1 cellular context compared by ENCODE assay signal in the genomic region with DNA sequence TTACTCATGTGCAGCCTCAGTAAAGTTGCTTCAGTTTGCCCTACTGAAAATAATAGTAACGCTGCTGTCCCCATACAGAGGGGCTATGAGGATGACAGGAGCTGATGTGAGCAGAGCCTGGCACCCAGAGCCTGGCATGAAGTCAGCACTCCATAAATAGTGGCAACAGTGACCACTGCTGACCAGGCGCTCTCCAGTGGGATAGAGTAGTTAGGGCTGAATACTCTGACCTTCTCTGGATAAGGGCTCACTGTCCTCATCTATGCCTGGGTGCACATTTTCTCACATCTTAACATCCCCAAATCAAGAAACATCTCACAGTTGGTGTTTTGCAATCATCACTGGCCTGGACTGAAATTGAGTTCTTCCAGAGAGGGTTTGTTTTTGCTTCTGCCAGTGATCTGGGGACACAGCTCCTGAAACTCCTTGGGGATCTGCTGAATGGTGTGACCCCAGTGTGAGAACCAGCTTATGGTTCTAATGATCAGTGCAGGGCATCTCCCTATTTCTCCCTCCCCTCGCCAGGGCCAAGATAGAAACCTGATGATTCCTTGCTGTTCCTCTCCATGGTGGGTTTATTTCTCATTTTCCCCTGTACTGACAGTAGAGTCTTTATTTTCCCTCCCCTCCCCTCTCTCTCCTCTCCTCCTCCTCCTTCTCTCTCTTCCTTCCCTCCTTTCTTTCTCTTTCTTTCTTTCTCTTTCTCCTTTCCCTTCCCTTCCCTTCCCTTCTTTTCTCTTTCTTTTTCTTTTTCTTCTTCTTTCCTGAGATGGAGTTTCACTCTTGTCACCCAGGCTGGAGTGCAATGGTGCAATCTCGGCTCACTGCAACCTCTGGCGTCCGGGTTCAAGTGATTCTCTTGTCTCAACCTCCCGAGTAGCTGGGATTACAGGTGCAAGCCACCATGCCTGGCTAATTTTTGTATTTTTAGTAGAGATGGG.
TF ChIP-seq lines count a peak whose summit lies in the region.

No MANE protein-coding gene starts in this region.

TF ChIP-seq in HepG2, 621 proteins besides CTCF, POLR2A, EP300 and RAD21 (continued from another document):
- TF ChIP-seq, protein P1, sequence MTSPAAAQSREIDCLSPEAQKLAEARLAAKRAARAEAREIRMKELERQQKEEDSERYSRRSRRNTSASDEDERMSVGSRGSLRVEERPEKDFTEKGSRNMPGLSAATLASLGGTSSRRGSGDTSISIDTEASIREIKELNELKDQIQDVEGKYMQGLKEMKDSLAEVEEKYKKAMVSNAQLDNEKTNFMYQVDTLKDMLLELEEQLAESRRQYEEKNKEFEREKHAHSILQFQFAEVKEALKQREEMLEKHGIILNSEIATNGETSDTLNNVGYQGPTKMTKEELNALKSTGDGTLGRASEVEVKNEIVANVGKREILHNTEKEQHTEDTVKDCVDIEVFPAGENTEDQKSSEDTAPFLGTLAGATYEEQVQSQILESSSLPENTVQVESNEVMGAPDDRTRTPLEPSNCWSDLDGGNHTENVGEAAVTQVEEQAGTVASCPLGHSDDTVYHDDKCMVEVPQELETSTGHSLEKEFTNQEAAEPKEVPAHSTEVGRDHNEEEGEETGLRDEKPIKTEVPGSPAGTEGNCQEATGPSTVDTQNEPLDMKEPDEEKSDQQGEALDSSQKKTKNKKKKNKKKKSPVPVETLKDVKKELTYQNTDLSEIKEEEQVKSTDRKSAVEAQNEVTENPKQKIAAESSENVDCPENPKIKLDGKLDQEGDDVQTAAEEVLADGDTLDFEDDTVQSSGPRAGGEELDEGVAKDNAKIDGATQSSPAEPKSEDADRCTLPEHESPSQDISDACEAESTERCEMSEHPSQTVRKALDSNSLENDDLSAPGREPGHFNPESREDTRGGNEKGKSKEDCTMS (CRISPR knock-in tag; conservative IDR thresholded peaks at IDR 0.05): no peak
- TF ChIP-seq PCBP1 (IDR thresholded peaks at IDR 0.05; ENCODE audit: borderline replicate concordance, low read depth, low read length) (peak; percentile 86; the same call in 1 of the 2 replicates), KDM6A (CRISPR knock-in tag; IDR thresholded peaks at IDR 0.05; ENCODE audit: low read depth) (no peak), ZNF841 (CRISPR knock-in tag; IDR thresholded peaks at IDR 0.05; ENCODE audit: borderline replicate concordance) (no peak)
